In genomic region chr7:106006906-106007305, GRCh38 we compare ENCODE assay signal across 36 cellular contexts.
"Had no signal": no experiment of that assay in that cellular context is flagged by ENCODE, and none has a peak within 500 bp of the region (broad histone marks: within the 10 kb centered on the region; RNA-seq: fewer than 3 reads in every experiment).

No MANE protein-coding gene starts in this region.

- H3K36me3 ChIP-seq: MG63 had no signal

- H3K27me3 ChIP-seq: MG63 had no signal

- H3K4me3 ChIP-seq: MG63 had no signal

- H3K9me3 ChIP-seq: MG63 had no signal

- DNase-seq: Karpas-422, Kasumi-1, MG63, MM.1S, MV-4-11, NCI-H1048, NCI-H1092, NCI-H1092 treated with DMSO at 0.1 percent for 48 hours, NCI-H1105, NCI-H1105 treated with DMSO at 0.1 percent for 48 hours, NCI-H1417, NCI-H1417 treated with DMSO at 0.1 percent for 48 hours, NCI-H1436, NCI-H1436 treated with DMSO at 0.1 percent for 48 hours, NCI-H146, NCI-H1694, NCI-H1694 treated with DMSO at 0.1 percent for 48 hours, NCI-H187, NCI-H187 treated with DMSO at 0.1 percent for 48 hours, NCI-H1930, NCI-H2029, NCI-H2029 treated with DMSO at 0.1 percent for 48 hours, NCI-H2081, NCI-H2081 treated with DMSO at 0.1 percent for 48 hours, NCI-H2107, NCI-H2171, NCI-H2171 treated with DMSO at 0.1 percent for 48 hours, NCI-H2227 treated with DMSO at 0.1 percent for 48 hours, NCI-H226, NCI-H345, NCI-H446, NCI-H446 treated with DMSO at 0.1 percent for 48 hours, NCI-H510A, NCI-H510A treated with DMSO at 0.1 percent for 48 hours, NCI-H524, NCI-H524 treated with DMSO at 0.1 percent for 48 hours had no signal
